In the genomic region with DNA sequence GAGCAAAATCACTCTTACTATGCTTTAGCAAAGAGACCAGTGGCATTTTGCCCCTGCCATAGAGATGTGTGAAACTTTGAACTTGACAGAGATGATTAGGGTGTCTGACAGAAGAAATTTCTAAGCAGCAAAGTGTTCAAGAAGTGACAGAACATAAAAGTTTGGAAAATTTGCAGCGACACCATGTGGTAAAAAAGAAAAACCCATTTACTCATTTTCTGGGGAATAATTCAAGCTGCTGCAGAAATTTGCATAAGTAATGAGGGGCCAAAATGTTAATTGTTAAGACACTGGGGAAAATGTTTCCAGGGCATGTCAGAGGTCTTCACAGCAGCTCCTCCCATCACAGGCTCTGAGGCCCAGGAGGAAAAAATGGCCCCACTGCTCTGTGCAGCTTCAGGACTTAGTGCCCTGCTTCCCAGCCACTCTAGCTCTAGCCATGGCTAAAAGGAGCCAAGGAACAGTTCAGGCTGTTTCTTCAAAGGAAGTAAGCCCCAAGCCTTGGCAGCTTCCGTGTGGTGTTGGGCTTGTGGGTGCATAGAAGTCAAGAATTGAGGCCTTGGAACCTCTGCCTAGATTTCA, we compare ENCODE assay signal across 9 cellular contexts. TPM values are rescaled to one million over a fixed set of nuclear protein-coding genes. Genes with fewer than 3 reads are reported as not detected.
DNase-seq lines count a peak whose midpoint lies in the region; ATAC-seq, FAIRE-seq and TF ChIP-seq lines count a peak whose summit lies in the region.
"Had no signal": no experiment of that assay in that cellular context is flagged by ENCODE, and none has a peak within 500 bp of the region (broad histone marks: within the 10 kb centered on the region; RNA-seq: fewer than 3 reads in every experiment).

No MANE protein-coding gene starts in this region.

- in situ Hi-C loops in GM13977 (cut with MboI; ENCODE audit: low pct_unique_long_range_greater_than_20kb, low sequenced_read_pairs, unreplicated experiment) = no loop called here
- in situ Hi-C loops in SK-MEL-5 (cut with HindIII; ENCODE audit: low pct_unique_long_range_greater_than_20kb, low sequenced_read_pairs) = no loop called here

- H3K4me1 Mint-ChIP-seq in nephron progenitor cell = peaks cover 4% of the 10 kb centered on the region

- ATAC-seq in HG02970 (IDR thresholded peaks at IDR 0.05; ENCODE audit: low FRiP score, unreplicated experiment) (no peak), GM21423 (IDR thresholded peaks at IDR 0.05; ENCODE audit: unreplicated experiment) (no peak)
- ATAC-seq in activated CD4-positive, CD25-positive, alpha-beta regulatory T cell treated with anti-CD3 and anti-CD28 coated beads, Interleukin-2, amount 50 U/mL, for 24 hours = no peak

- H3K27ac Mint-ChIP-seq in nephron progenitor cell = no peak overlapping the region

- H3K9me3 Mint-ChIP-seq in nephron progenitor cell = peaks cover 27% of the 10 kb centered on the region

- FAIRE-seq in A204.1 (lab: Jason Lieb, UNC) = peak; percentile 39

- TF ChIP-seq CTCF in GM13977 (IDR thresholded peaks at IDR 0.05; ENCODE audit: extremely low read depth, insufficient read depth, missing control alignments) = peak; percentile 40
- TF ChIP-seq CTCF in foreskin fibroblast (IDR thresholded peaks at IDR 0.05; ENCODE audit: low read depth, low read length) = peak; percentile 42
- no peak for TF ChIP-seq CTCF in nephron progenitor cell (IDR thresholded peaks at IDR 0.05)

- H3K36me3 Mint-ChIP-seq in nephron progenitor cell (ENCODE audit: low read depth) = peaks cover 11% of the 10 kb centered on the region

- no peak overlapping the region for H3K4me3 ChIP-seq in foreskin fibroblast (ENCODE audit: low read depth in 1 of 2, low read length in 2 of 2)

- H3K4me3 Mint-ChIP-seq in nephron progenitor cell = no peak overlapping the region

- peaks cover 12% of the 10 kb centered on the region for H3K27me3 Mint-ChIP-seq in nephron progenitor cell (ENCODE audit: low read depth, poor library complexity)

- DNase-seq in GM13977 (ENCODE audit: low spot score) = no peak
- peak; percentile 40 for DNase-seq in SK-MEL-5 (ENCODE audit: low read depth, low spot score)
- DNase-seq in foreskin fibroblast = peak in 1 of 2 donors; percentile 45
- no peak for DNase-seq in nephron progenitor cell
- DNase-seq: Caco-2 had no signal

RNA-seq across cellular contexts. Expression of a gene that starts 6.1 kb away (rescaled TPM):
- 50.8 and 52.7 TPM in 2 replicates for total RNA-seq in SK-MEL-5 (2014; rRNA removed; shearing (Covaris generic))
- polyA plus RNA-seq in SK-MEL-5 (2015; cell fraction: cytosol; rRNA removed) = 25.1 and 35.4 TPM in 2 replicates
- 16.9 and 28.2 TPM in 2 replicates for polyA plus RNA-seq in SK-MEL-5 (2015; cell fraction: nucleus; rRNA removed)

RNA-seq across cellular contexts. Expression of a gene that starts 59.9 kb away (rescaled TPM):
- total RNA-seq in SK-MEL-5 (2014; rRNA removed; shearing (Covaris generic)) = 48.3 and 50.1 TPM in 2 replicates
- 17.2 and 24.2 TPM in 2 replicates for polyA plus RNA-seq in SK-MEL-5 (2015; cell fraction: cytosol; rRNA removed)
- polyA plus RNA-seq in SK-MEL-5 (2015; cell fraction: nucleus; rRNA removed) = 7.3 and 8.0 TPM in 2 replicates
